In the genomic region with DNA sequence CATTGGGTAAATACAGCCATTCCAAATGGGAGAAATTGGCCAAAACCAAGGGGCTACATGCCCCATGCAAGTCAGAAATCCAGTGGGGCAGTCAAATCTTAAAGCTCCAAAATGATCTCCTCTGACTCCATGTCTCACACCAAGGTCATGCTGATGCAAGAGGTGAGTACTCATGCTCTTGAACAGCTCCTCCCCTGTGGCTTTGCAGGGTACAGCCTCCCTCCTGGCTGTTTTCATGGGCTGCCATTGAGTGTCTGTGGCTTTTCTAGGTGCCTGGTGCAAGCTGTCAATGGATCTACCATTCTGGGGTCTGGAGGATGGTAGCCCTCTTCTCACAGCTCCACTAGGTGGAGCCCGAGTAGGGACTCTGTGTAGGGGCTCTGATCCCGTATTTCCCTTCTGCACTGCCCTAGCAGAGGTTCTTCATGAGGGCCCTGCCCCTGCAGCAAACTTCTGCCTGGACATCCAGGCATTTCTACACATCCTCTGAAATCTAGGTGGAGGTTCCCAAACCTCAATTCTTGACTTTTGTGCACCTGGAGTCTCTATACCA, we compare ENCODE assay signal across 8 cellular contexts.
A peak's percentile ranks its signal among the peaks of the same experiment; 100 is the strongest.
DNase-seq lines count a peak whose midpoint lies in the region; ATAC-seq and TF ChIP-seq lines count a peak whose summit lies in the region.
"Not testable (repeated sequence)": the region's sequence is repeated elsewhere in the genome, so short reads cannot be mapped to it uniquely, and the experiment has no call there.

No MANE protein-coding gene starts in this region.

- not testable (repeated sequence) for ATAC-seq in RWPE2 (ENCODE audit: low read depth)

- not testable (repeated sequence) for BruUV-seq in A673 (replicated peaks; lab: Mats Ljungman, UMichigan)

- H2AFZ ChIP-seq in Loucy (ENCODE audit: low read length): not testable (repeated sequence)

- DNase-seq in A673 (ENCODE audit: low spot score) (peak; percentile 27), DMS 273 (lab: John Stamatoyannopoulos, UW; ENCODE audit: unreplicated experiment) (peak; percentile 17), HT1080 (ENCODE audit: low read depth) (peak; percentile 6), NCI-H82 (lab: John Stamatoyannopoulos, UW) (peak; percentile 54), RWPE2 (ENCODE audit: low spot score) (peak; percentile 4)
- DNase-seq in choroid plexus epithelial cell (ENCODE audit: low read depth); foreskin fibroblast: not testable (repeated sequence)

- H3K9ac ChIP-seq in Loucy (ENCODE audit: low read depth, low read length, poor library complexity, severe bottlenecking): not testable (repeated sequence)

- H3F3A ChIP-seq in Loucy (ENCODE audit: low read depth): not testable (repeated sequence)

- POLR2A ChIA-PET in A673 (lab: Charles Lee; ENCODE audit: low non-redundant PET): not testable (repeated sequence)

- H3K36me3 ChIP-seq in A673 (ENCODE audit: insufficient read depth, low read length, poor library complexity, severe bottlenecking); Loucy (ENCODE audit: insufficient read depth, low read length); RWPE2 (ENCODE audit: low read depth): not testable (repeated sequence)

- H3K9me3 ChIP-seq in A673 (ENCODE audit: low read depth, low read length, poor library complexity, severe bottlenecking); Loucy (ENCODE audit: insufficient read depth, low read depth, low read length); RWPE2 (ENCODE audit: severe bottlenecking): not testable (repeated sequence)

- H3K4me3 ChIP-seq in A673 (ENCODE audit: low read depth, low read length, poor library complexity, severe bottlenecking); Loucy (ENCODE audit: low read length, poor library complexity, severe bottlenecking); RWPE2 (ENCODE audit: severe bottlenecking); choroid plexus epithelial cell (ENCODE audit: low read depth, low read length); foreskin fibroblast (ENCODE audit: low read depth in 1 of 2, low read length in 2 of 2): not testable (repeated sequence)

- CTCF ChIA-PET in A673 (lab: Charles Lee): not testable (repeated sequence)

- H3K27ac ChIP-seq in A673 (ENCODE audit: low read depth, low read length, poor library complexity, severe bottlenecking); RWPE2 (ENCODE audit: poor library complexity, severe bottlenecking): not testable (repeated sequence)

- H3K27me3 ChIP-seq in A673 (replicated peaks; ENCODE audit: insufficient read depth, low read depth, low read length, poor library complexity); Loucy (ENCODE audit: insufficient read depth, low read length, poor library complexity, severe bottlenecking); RWPE2 (ENCODE audit: insufficient read depth, poor library complexity, severe bottlenecking): not testable (repeated sequence)

- not testable (repeated sequence) for H3K9me2 ChIP-seq in Loucy (replicated peaks; ENCODE audit: low read depth, low read length)

- not testable (repeated sequence) for H3K4me1 ChIP-seq in A673 (ENCODE audit: insufficient read depth, low read length, poor library complexity, severe bottlenecking); Loucy (ENCODE audit: insufficient read depth, low read length, poor library complexity, severe bottlenecking); RWPE2 (ENCODE audit: insufficient read depth, poor library complexity, severe bottlenecking)

- TF ChIP-seq CTCF in A673 (conservative IDR thresholded peaks at IDR 0.05; ENCODE audit: low read depth, low read length): not testable (repeated sequence)
- TF ChIP-seq CTCF in Loucy (conservative IDR thresholded peaks at IDR 0.05; ENCODE audit: low read length): 0 out of 2 replicates have a peak, but pooled peaks have one; percentile 24
- peak; percentile 26 for TF ChIP-seq CTCF in RWPE2 (IDR thresholded peaks at IDR 0.05; ENCODE audit: poor library complexity, severe bottlenecking)
- TF ChIP-seq CTCF in choroid plexus epithelial cell (conservative IDR thresholded peaks at IDR 0.05; ENCODE audit: low read depth, low read length): peak; percentile 20
- TF ChIP-seq CTCF in foreskin fibroblast (IDR thresholded peaks at IDR 0.05; ENCODE audit: low read depth, low read length): peak; percentile 10

- H4K20me1 ChIP-seq in Loucy (ENCODE audit: insufficient read depth, low read length, poor library complexity, severe bottlenecking): not testable (repeated sequence)

- intact Hi-C loops in A673 (cut with micrococcal nuclease; ENCODE audit: unreplicated experiment): not testable (repeated sequence)

- H3K79me2 ChIP-seq in Loucy (ENCODE audit: insufficient read depth, low read length): not testable (repeated sequence)

- not testable (repeated sequence) for H3K4me2 ChIP-seq in Loucy (ENCODE audit: low read depth, low read length, poor library complexity, severe bottlenecking)
